ENCODE assay signal across 36 cellular contexts in genomic region chr2:19329445-19329844, GRCh38. TPM values are rescaled to one million over a fixed set of nuclear protein-coding genes. Genes with fewer than 3 reads are reported as not detected.
"Had no signal": no experiment of that assay in that cellular context is flagged by ENCODE, and none has a peak within 500 bp of the region (broad histone marks: within the 10 kb centered on the region; RNA-seq: fewer than 3 reads in every experiment).

No MANE protein-coding gene starts in this region.

- H3K27ac Mint-ChIP-seq: activated CD4-positive, alpha-beta T cell treated with anti-CD3 and anti-CD28 coated beads, Interleukin-2, amount 10 ng/mL, durations not matched to agents 24 days and 14 days; activated CD8-positive, alpha-beta T cell treated with anti-CD3 and anti-CD28 coated beads for 36 hours; activated naive CD8-positive, alpha-beta T cell treated with anti-CD3 and anti-CD28 coated beads for 36 hours; activated T-cell treated with anti-CD3 and anti-CD28 coated beads, Interleukin-2, amount 50 U/mL, for 72 hours; activated T-helper 17 cell treated with anti-CD3 and anti-CD28 coated beads, Interleukin-2, amount 50 U/mL, for 72 hours; T-helper 2 cell treated with Interferon-gamma antibody and Interleukin-4, amounts not matched to agents 5 μg/mL and 100 μg/mL, for 36 hours had no signal

- ATAC-seq: activated CD8-positive, alpha-beta T cell treated with anti-CD3 and anti-CD28 coated beads for 36 hours; activated T-cell treated with anti-CD3 and anti-CD28 coated beads, Interleukin-2, amount 50 U/mL, for 72 hours; activated T-helper 17 cell treated with anti-CD3 and anti-CD28 coated beads, Interleukin-2, amount 50 U/mL, for 72 hours; PC-3; Right ventricle myocardium inferior had no signal

- H3K9me3 ChIP-seq: MG63 had no signal

- H3K36me3 ChIP-seq: brain microvascular endothelial cell, MG63 had no signal

- DNase-seq: activated CD4-positive, alpha-beta T cell treated with anti-CD3 and anti-CD28 coated beads, Interleukin-2, amount 10 ng/mL, durations not matched to agents 24 days and 14 days; activated CD4-positive, alpha-beta T cell treated with anti-CD3 and anti-CD28 coated beads, Interleukin-2, amount 50 U/mL, for 4 hours; activated CD8-positive, alpha-beta T cell treated with anti-CD3 and anti-CD28 coated beads for 36 hours; activated effector memory CD4-positive, alpha-beta T cell treated with anti-CD3 and anti-CD28 coated beads, Interleukin-2, amount 50 U/mL, for 16 hours; activated naive CD4-positive, alpha-beta T cell; activated naive CD4-positive, alpha-beta T cell treated with anti-CD3 and anti-CD28 coated beads, Interleukin-2, amount 50 U/mL, for 16 hours; activated naive CD8-positive, alpha-beta T cell treated with anti-CD3 and anti-CD28 coated beads for 36 hours; activated T-cell treated with anti-CD3 and anti-CD28 coated beads, Interleukin-2, amount 50 U/mL, for 1 hour; activated T-cell treated with anti-CD3 and anti-CD28 coated beads, Interleukin-2, amount 50 U/mL, for 72 hours; amniotic stem cell; aorta; brain microvascular endothelial cell; central memory CD4-positive, alpha-beta T cell; MG63; NCI-H1048; NCI-H1105 treated with DMSO at 0.1 percent for 48 hours; NCI-H1436; NCI-H1694; NCI-H1930; NCI-H2081 treated with DMSO at 0.1 percent for 48 hours; NCI-H2171; NCI-H510A; NCI-H526; NCI-H748 treated with DMSO at 0.1 percent for 48 hours; NK-92 treated with Interleukin-12 subunit alpha and Interleukin-12 subunit beta, amount 100 ng/mL, for 24 hours; PC-3; SIG-M5 had no signal

- FAIRE-seq: RCC 7860, TTC549 had no signal

- H3K27me3 ChIP-seq: brain microvascular endothelial cell, MG63 had no signal

- H3K4me3 Mint-ChIP-seq: activated CD4-positive, alpha-beta T cell treated with anti-CD3 and anti-CD28 coated beads, Interleukin-2, amount 10 ng/mL, durations not matched to agents 24 days and 14 days; activated CD8-positive, alpha-beta T cell treated with anti-CD3 and anti-CD28 coated beads for 36 hours; activated naive CD8-positive, alpha-beta T cell treated with anti-CD3 and anti-CD28 coated beads for 36 hours; activated T-cell treated with anti-CD3 and anti-CD28 coated beads, Interleukin-2, amount 50 U/mL, for 72 hours; activated T-helper 17 cell treated with anti-CD3 and anti-CD28 coated beads, Interleukin-2, amount 50 U/mL, for 72 hours; T-helper 2 cell treated with Interferon-gamma antibody and Interleukin-4, amounts not matched to agents 5 μg/mL and 100 μg/mL, for 36 hours had no signal

- H3K4me1 Mint-ChIP-seq: activated CD4-positive, alpha-beta T cell treated with anti-CD3 and anti-CD28 coated beads, Interleukin-2, amount 10 ng/mL, durations not matched to agents 24 days and 14 days; activated naive CD8-positive, alpha-beta T cell treated with anti-CD3 and anti-CD28 coated beads for 36 hours; activated T-helper 17 cell treated with anti-CD3 and anti-CD28 coated beads, Interleukin-2, amount 50 U/mL, for 72 hours had no signal

- H3K27ac ChIP-seq: brain microvascular endothelial cell, RWPE1 had no signal

- H3K9me3 Mint-ChIP-seq: activated CD4-positive, alpha-beta T cell treated with anti-CD3 and anti-CD28 coated beads, Interleukin-2, amount 10 ng/mL, durations not matched to agents 24 days and 14 days; activated CD8-positive, alpha-beta T cell treated with anti-CD3 and anti-CD28 coated beads for 36 hours; activated naive CD8-positive, alpha-beta T cell treated with anti-CD3 and anti-CD28 coated beads for 36 hours; activated T-cell treated with anti-CD3 and anti-CD28 coated beads, Interleukin-2, amount 50 U/mL, for 72 hours; T-helper 2 cell treated with Interferon-gamma antibody and Interleukin-4, amounts not matched to agents 5 μg/mL and 100 μg/mL, for 36 hours had no signal

- H3K27me3 Mint-ChIP-seq: activated CD8-positive, alpha-beta T cell treated with anti-CD3 and anti-CD28 coated beads for 36 hours; activated naive CD8-positive, alpha-beta T cell treated with anti-CD3 and anti-CD28 coated beads for 36 hours; activated T-helper 17 cell treated with anti-CD3 and anti-CD28 coated beads, Interleukin-2, amount 50 U/mL, for 72 hours had no signal

- H3K4me3 ChIP-seq: MG63 had no signal

RNA-seq across cellular contexts. Expression of gene OSR1, which starts 29.0 kb away (rescaled TPM):
- total RNA-seq: activated CD4-positive, alpha-beta T cell treated with anti-CD3 and anti-CD28 coated beads, Interleukin-2, amount 10 ng/mL, durations not matched to agents 24 days and 14 days; activated CD8-positive, alpha-beta memory T cell treated with anti-CD3 and anti-CD28 coated beads for 36 hours; activated CD8-positive, alpha-beta T cell treated with anti-CD3 and anti-CD28 coated beads for 36 hours; activated naive CD8-positive, alpha-beta T cell treated with anti-CD3 and anti-CD28 coated beads for 36 hours; activated T-cell treated with anti-CD3 and anti-CD28 coated beads, Interleukin-2, amount 50 U/mL, for 72 hours; activated T-helper 17 cell treated with anti-CD3 and anti-CD28 coated beads, Interleukin-2, amount 50 U/mL, for 72 hours; SK-MEL-5; T-helper 1 cell treated with Interleukin-12 subunit alpha and Interleukin-12 subunit beta and Interleukin-4 antibody, amounts not matched to agents 30 ng/mL and 1 ng/mL, for 36 hours had no signal
